14 cellular contexts compared by ENCODE assay signal in genomic region chrX:134469481-134469880, GRCh38. TPM values are rescaled to one million over a fixed set of nuclear protein-coding genes. Genes with fewer than 3 reads are reported as not detected.
DNase-seq lines count a peak whose midpoint lies in the region; ATAC-seq, FAIRE-seq and TF ChIP-seq lines count a peak whose summit lies in the region.
"Had no signal": no experiment of that assay in that cellular context is flagged by ENCODE, and none has a peak within 500 bp of the region (broad histone marks: within the 10 kb centered on the region; RNA-seq: fewer than 3 reads in every experiment).

No MANE protein-coding gene starts in this region.

- intact Hi-C loops in endothelial cell of umbilical vein (cut with micrococcal nuclease), result loop anchor here (1.0 to 5.0 kb wide), 2 partner anchors 8 to 37 kb away; no protein-coding TSS in a partner anchor

- H3K27ac ChIP-seq in RWPE2 (ENCODE audit: poor library complexity, severe bottlenecking) (peak overlapping the region; percentile 13), endothelial cell of umbilical vein (ENCODE audit: insufficient read depth, low read depth, low read length) (no peak overlapping the region)
- H3K27ac ChIP-seq: gastrocnemius medialis, prostate gland had no signal

- no peak overlapping the region for H3K4me3 ChIP-seq in RWPE2 (ENCODE audit: severe bottlenecking)
- no peak overlapping the region for H3K4me3 ChIP-seq in endothelial cell of umbilical vein (replicated peaks in 1 of 3; ENCODE audit: insufficient read depth in 1 of 3, low read depth in 1 of 3, low read length in 3 of 3)
- H3K4me3 ChIP-seq in skeletal muscle cell (ENCODE audit: low read depth, low read length), result no peak overlapping the region
- H3K4me3 ChIP-seq: gastrocnemius medialis, prostate gland had no signal

- peak overlapping the region; percentile 54 for H3K27ac Mint-ChIP-seq in activated CD8-positive, alpha-beta memory T cell treated with anti-CD3 and anti-CD28 coated beads, Interleukin-2, amount 10 ng/mL, durations not matched to agents 7 days and 5 days
- H3K27ac Mint-ChIP-seq in type B pancreatic cell, result no peak overlapping the region
- H3K27ac Mint-ChIP-seq: activated naive CD4-positive, alpha-beta T cell treated with anti-CD3 and anti-CD28 coated beads, Interleukin-2, amount 10 ng/mL, durations not matched to agents 7 days and 5 days had no signal

- no peaks in the 10 kb centered on the region for H3K9me1 ChIP-seq in endothelial cell of umbilical vein (replicated peaks; ENCODE audit: control insufficient read depth, extremely low read depth, insufficient read depth, low read length)

- peak overlapping the region; percentile 31 for H3K4me2 ChIP-seq in endothelial cell of umbilical vein (ENCODE audit: insufficient read depth, low read length)

- no peak for TF ChIP-seq CTCF in RWPE2 (IDR thresholded peaks at IDR 0.05; ENCODE audit: poor library complexity, severe bottlenecking)
- TF ChIP-seq CTCF in endothelial cell of umbilical vein (IDR thresholded peaks at IDR 0.05; ENCODE audit: extremely low read depth in 1 of 2, insufficient read depth in 1 of 2, low read depth in 1 of 2, low read length in 2 of 2), result no peak
- no peak for TF ChIP-seq CTCF in type B pancreatic cell (conservative IDR thresholded peaks at IDR 0.05)

- no peak overlapping the region for H3K4me3 Mint-ChIP-seq in activated CD8-positive, alpha-beta memory T cell treated with anti-CD3 and anti-CD28 coated beads, Interleukin-2, amount 10 ng/mL, durations not matched to agents 7 days and 5 days
- H3K4me3 Mint-ChIP-seq in type B pancreatic cell, result no peak overlapping the region
- H3K4me3 Mint-ChIP-seq: activated naive CD4-positive, alpha-beta T cell treated with anti-CD3 and anti-CD28 coated beads, Interleukin-2, amount 10 ng/mL, durations not matched to agents 7 days and 5 days had no signal

- H3K36me3 Mint-ChIP-seq in activated CD8-positive, alpha-beta memory T cell treated with anti-CD3 and anti-CD28 coated beads, Interleukin-2, amount 10 ng/mL, durations not matched to agents 7 days and 5 days, result peaks cover 5% of the 10 kb centered on the region
- no peaks in the 10 kb centered on the region for H3K36me3 Mint-ChIP-seq in type B pancreatic cell

- no peaks in the 10 kb centered on the region for H4K20me1 ChIP-seq in endothelial cell of umbilical vein (replicated peaks; ENCODE audit: control insufficient read depth, extremely low read depth, insufficient read depth, low read length)

- no peak for ATAC-seq in activated CD8-positive, alpha-beta memory T cell treated with anti-CD3 and anti-CD28 coated beads, Interleukin-2, amount 10 ng/mL, durations not matched to agents 7 days and 5 days
- ATAC-seq in RWPE2 (ENCODE audit: low read depth), result peak; percentile 82
- ATAC-seq: gastrocnemius medialis, HepG2 had no signal

- POLR2A ChIA-PET in endothelial cell of umbilical vein (lab: Charles Lee), result no interaction called here

- H2AFZ ChIP-seq in endothelial cell of umbilical vein (ENCODE audit: low read depth, low read length), result no peak overlapping the region

- H3K9ac ChIP-seq in endothelial cell of umbilical vein (replicated peaks; ENCODE audit: extremely low read depth, insufficient read depth, low read length), result no peak overlapping the region

- TF ChIP-seq POLR2A in endothelial cell of umbilical vein (IDR thresholded peaks at IDR 0.05; ENCODE audit: low read depth, low read length), result no peak

- dilution Hi-C loops in endothelial cell of umbilical vein (cut with MboI; ENCODE audit: extremely low pct_ligation_motif_present, low sequenced_read_pairs), result no loop called here

- H3K27me3 ChIP-seq in RWPE2 (ENCODE audit: insufficient read depth, poor library complexity, severe bottlenecking), result no peaks in the 10 kb centered on the region
- H3K27me3 ChIP-seq in endothelial cell of umbilical vein (ENCODE audit: control insufficient read depth in 2 of 2, insufficient read depth in 2 of 2, low read length in 2 of 2), result no peaks in the 10 kb centered on the region
- H3K27me3 ChIP-seq: gastrocnemius medialis had no signal

- peak; percentile 77 for FAIRE-seq in endothelial cell of umbilical vein (lab: Jason Lieb, UNC)
- FAIRE-seq: HepG2 had no signal

- H3K9me3 ChIP-seq in RWPE2 (ENCODE audit: severe bottlenecking) (no peaks in the 10 kb centered on the region), endothelial cell of umbilical vein (replicated peaks; ENCODE audit: control insufficient read depth, insufficient read depth, low read length) (no peaks in the 10 kb centered on the region)
- H3K9me3 ChIP-seq: gastrocnemius medialis, prostate gland had no signal

- no peaks in the 10 kb centered on the region for H3K9me3 Mint-ChIP-seq in activated CD8-positive, alpha-beta memory T cell treated with anti-CD3 and anti-CD28 coated beads, Interleukin-2, amount 10 ng/mL, durations not matched to agents 7 days and 5 days (ENCODE audit: low read depth)
- H3K9me3 Mint-ChIP-seq in type B pancreatic cell, result no peaks in the 10 kb centered on the region
- H3K9me3 Mint-ChIP-seq: activated naive CD4-positive, alpha-beta T cell treated with anti-CD3 and anti-CD28 coated beads, Interleukin-2, amount 10 ng/mL, durations not matched to agents 7 days and 5 days had no signal

- H3K4me1 ChIP-seq in RWPE2 (ENCODE audit: insufficient read depth, poor library complexity, severe bottlenecking) (peaks cover 7% of the 10 kb centered on the region), endothelial cell of umbilical vein (ENCODE audit: control insufficient read depth, extremely low read depth, insufficient read depth, low read length) (peaks cover 14% of the 10 kb centered on the region)
- H3K4me1 ChIP-seq: gastrocnemius medialis, prostate gland had no signal

- CTCF ChIA-PET in activated CD8-positive, alpha-beta memory T cell treated with anti-CD3 and anti-CD28 coated beads, Interleukin-2, amount 10 ng/mL, durations not matched to agents 7 days and 5 days (lab: Charles Lee), result no interaction called here
- CTCF ChIA-PET in endothelial cell of umbilical vein (lab: Charles Lee), result interaction anchor here (1.5 kb wide), 1 partner anchor 314 kb away, joined by 5 read pairs; no protein-coding TSS in a partner anchor

- peaks cover 28% of the 10 kb centered on the region for H3K79me2 ChIP-seq in endothelial cell of umbilical vein (ENCODE audit: control insufficient read depth, insufficient read depth, low read length)

- in situ Hi-C loops in G401 (cut with HindIII; ENCODE audit: low sequenced_read_pairs), result no loop called here

- no TSS peak for BruUV-seq in endothelial cell of umbilical vein (replicated peaks; lab: Mats Ljungman, UMichigan)

- no peaks in the 10 kb centered on the region for H3K27me3 Mint-ChIP-seq in activated CD8-positive, alpha-beta memory T cell treated with anti-CD3 and anti-CD28 coated beads, Interleukin-2, amount 10 ng/mL, durations not matched to agents 7 days and 5 days
- no peaks in the 10 kb centered on the region for H3K27me3 Mint-ChIP-seq in type B pancreatic cell
- H3K27me3 Mint-ChIP-seq: activated naive CD4-positive, alpha-beta T cell treated with anti-CD3 and anti-CD28 coated beads, Interleukin-2, amount 10 ng/mL, durations not matched to agents 7 days and 5 days had no signal

- H3K36me3 ChIP-seq in RWPE2 (ENCODE audit: low read depth) (peaks cover 15% of the 10 kb centered on the region), endothelial cell of umbilical vein (ENCODE audit: control insufficient read depth in 2 of 2, extremely low read depth in 1 of 2, insufficient read depth in 2 of 2, low read length in 2 of 2) (no peaks in the 10 kb centered on the region)
- H3K36me3 ChIP-seq: gastrocnemius medialis, prostate gland had no signal

- no peak for DNase-seq in activated CD8-positive, alpha-beta memory T cell treated with anti-CD3 and anti-CD28 coated beads, Interleukin-2, amount 10 ng/mL, durations not matched to agents 7 days and 5 days
- no peak for DNase-seq in activated CD8-positive, alpha-beta memory T cell treated with anti-CD3 and anti-CD28 coated beads, Interleukin-2, amount 50 U/mL, for 4 hours
- DNase-seq in RWPE2 (ENCODE audit: low spot score) (no peak), endothelial cell of umbilical vein (ENCODE audit: low read depth, low spot score) (peak; percentile 38), skeletal muscle cell (ENCODE audit: low read depth) (peak; percentile 16), type B pancreatic cell (ENCODE audit: extremely low spot score, unreplicated experiment) (no peak), G401 (ENCODE audit: low spot score) (no peak)
- DNase-seq in stimulated activated CD4-positive, alpha-beta T cell treated with anti-CD3 and anti-CD28 coated beads, Interleukin-2, amount 100 ng/mL, for 48 hours, result no peak
- DNase-seq: activated naive CD4-positive, alpha-beta T cell treated with anti-CD3 and anti-CD28 coated beads, Interleukin-2, amount 10 ng/mL, durations not matched to agents 7 days and 5 days; DMS79 treated with DMSO at 0.1 percent for 48 hours; gastrocnemius medialis; T-helper 9 cell had no signal

- peaks cover 16% of the 10 kb centered on the region for H3K4me1 Mint-ChIP-seq in activated CD8-positive, alpha-beta memory T cell treated with anti-CD3 and anti-CD28 coated beads, Interleukin-2, amount 10 ng/mL, durations not matched to agents 7 days and 5 days
- H3K4me1 Mint-ChIP-seq in type B pancreatic cell (ENCODE audit: unreplicated experiment), result no peaks in the 10 kb centered on the region

TF ChIP-seq in endothelial cell of umbilical vein, 7 proteins besides CTCF, POLR2A, EP300 and RAD21:
- TF ChIP-seq FOS (IDR thresholded peaks at IDR 0.05; ENCODE audit: borderline replicate concordance, insufficient read depth, low read length), result peak; percentile 40
- no peak for TF ChIP-seq GATA2 (IDR thresholded peaks at IDR 0.05; ENCODE audit: insufficient read depth, insufficient read length, low read depth, low read length)
- TF ChIP-seq POLR2AphosphoS5 (IDR thresholded peaks at IDR 0.05; ENCODE audit: insufficient read depth, low read depth, low read length), result no peak

RNA-seq across cellular contexts. Expression of gene HPRT1, which starts 9.5 kb away (rescaled TPM):
- 10 to 100 TPM; 81.4 to 86.5 TPM for total RNA-seq in activated CD8-positive, alpha-beta memory T cell treated with anti-CD3 and anti-CD28 coated beads, Interleukin-2, amount 10 ng/mL, durations not matched to agents 7 days and 5 days
- total RNA-seq in endothelial cell of umbilical vein (43.3 and 51.0 TPM in 2 replicates), type B pancreatic cell (ENCODE audit: low replicate concordance) (13.7 and 20.5 TPM in 2 replicates)
- 12.0 and 19.2 TPM in 2 replicates for polyA plus RNA-seq in endothelial cell of umbilical vein
- polyA plus RNA-seq in endothelial cell of umbilical vein (2011; cell fraction: cytosol; rRNA removed), result 29.5 and 34.8 TPM in 2 replicates
- 14.2 and 20.4 TPM in 2 replicates for polyA plus RNA-seq in endothelial cell of umbilical vein (2011; cell fraction: nucleus; rRNA removed)
- 55.9 and 73.0 TPM in 2 replicates for polyA plus RNA-seq in endothelial cell of umbilical vein (2012)
- 7.8 and 12.0 TPM in 2 replicates for polyA minus RNA-seq in endothelial cell of umbilical vein
- 31.9 TPM for polyA minus RNA-seq in endothelial cell of umbilical vein (2011; cell fraction: cytosol; rRNA and poly(A)+ RNA removed)
- 3.9 and 7.2 TPM in 2 replicates for polyA minus RNA-seq in endothelial cell of umbilical vein (2011; cell fraction: nucleus; rRNA and poly(A)+ RNA removed)
- total RNA-seq in G401 (2014; rRNA removed; shearing (Covaris generic)), result 53.6 and 70.5 TPM in 2 replicates

Comparison
In these comparisons a context has a peak if more than half of its experiments do, and no peak if none do; other contexts are left out.
1. DNase-seq: peak in endothelial cell of umbilical vein (single experiment) and skeletal muscle cell (single experiment); none in activated CD8-positive, alpha-beta memory T cell treated with anti-CD3 and anti-CD28 coated beads, Interleukin-2, amount 10 ng/mL, durations not matched to agents 7 days and 5 days (single experiment), activated CD8-positive, alpha-beta memory T cell treated with anti-CD3 and anti-CD28 coated beads, Interleukin-2, amount 50 U/mL, for 4 hours (single experiment), RWPE2 (single experiment), type B pancreatic cell (single experiment), G401 (single experiment) and stimulated activated CD4-positive, alpha-beta T cell treated with anti-CD3 and anti-CD28 coated beads, Interleukin-2, amount 100 ng/mL, for 48 hours (0 of 2).